Comparison of ENCODE assay signal across 24 cellular contexts in the genomic region with DNA sequence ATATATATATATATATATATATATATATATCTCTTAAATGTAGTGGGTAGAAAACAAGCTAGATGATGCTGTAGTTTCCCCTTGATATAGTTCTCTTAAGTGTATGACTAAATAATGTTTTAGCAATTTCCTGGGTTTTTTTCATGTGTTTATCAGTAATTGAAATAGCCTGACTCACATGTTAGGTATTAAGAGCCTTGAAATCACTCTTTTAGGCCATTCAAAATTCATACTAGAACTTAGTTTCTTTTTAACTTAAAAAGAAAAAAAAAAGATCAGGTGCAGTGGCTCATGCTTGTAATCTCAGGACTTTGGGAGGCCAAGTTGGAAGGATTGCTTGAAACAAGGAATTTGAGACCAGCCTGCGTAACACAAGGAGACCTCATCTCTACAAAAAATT. TPM values are rescaled to one million over a fixed set of nuclear protein-coding genes. Genes with fewer than 3 reads are reported as not detected.
DNase-seq lines count a peak whose midpoint lies in the region; ATAC-seq and TF ChIP-seq lines count a peak whose summit lies in the region.
"Had no signal": no experiment of that assay in that cellular context is flagged by ENCODE, and none has a peak within 500 bp of the region (broad histone marks: within the 10 kb centered on the region; RNA-seq: fewer than 3 reads in every experiment).

No MANE protein-coding gene starts in this region.

- DNase-seq in AG08395 (ENCODE audit: low spot score): peak; percentile 24
- peak; percentile 27 for DNase-seq in HT1080 (ENCODE audit: low read depth)
- DNase-seq in cardiac fibroblast (ENCODE audit: low read depth in 2 of 2): peak; percentile 75 to 80
- DNase-seq in kidney glomerular epithelial cell (lab: John Stamatoyannopoulos, UW): peak; percentile 38
- DNase-seq in retina: no peak
- no peak for DNase-seq in chondrocyte (ENCODE audit: low spot score)
- DNase-seq: caudate nucleus; CD8-positive, alpha-beta memory T cell; DMS79 treated with DMSO at 0.1 percent for 48 hours; effector memory CD4-positive, alpha-beta T cell; KBM-7; NCI-H1105 treated with DMSO at 0.1 percent for 48 hours; right lobe of liver; SK-N-SH; stimulated activated naive CD4-positive, alpha-beta T cell treated with Interleukin-2 at 50 U/mL for 16 hours; T-helper 9 cell had no signal

- H3K4me3 Mint-ChIP-seq in chondrocyte (ENCODE audit: unreplicated experiment): no peak overlapping the region
- H3K4me3 Mint-ChIP-seq: activated T-helper 17 cell treated with anti-CD3 and anti-CD28 coated beads, Interleukin-2, amount 50 U/mL, for 72 hours; CD8-positive, alpha-beta memory T cell had no signal

- TF ChIP-seq CTCF in cardiac fibroblast (IDR thresholded peaks at IDR 0.05; ENCODE audit: low read depth, low read length) (no peak), chondrocyte (IDR thresholded peaks at IDR 0.05) (no peak)

- peaks cover 9% of the 10 kb centered on the region for H3K4me1 Mint-ChIP-seq in chondrocyte (ENCODE audit: low read depth)
- H3K4me1 Mint-ChIP-seq: activated T-helper 17 cell treated with anti-CD3 and anti-CD28 coated beads, Interleukin-2, amount 50 U/mL, for 72 hours; CD8-positive, alpha-beta memory T cell had no signal

- peaks cover 20% of the 10 kb centered on the region for H3K36me3 Mint-ChIP-seq in chondrocyte (ENCODE audit: low read depth)

- no peaks in the 10 kb centered on the region for H3K9me3 Mint-ChIP-seq in chondrocyte (ENCODE audit: low read depth)
- H3K9me3 Mint-ChIP-seq: activated T-helper 17 cell treated with anti-CD3 and anti-CD28 coated beads, Interleukin-2, amount 50 U/mL, for 72 hours; CD8-positive, alpha-beta memory T cell had no signal

- H3K27ac Mint-ChIP-seq in chondrocyte (ENCODE audit: unreplicated experiment): no peak overlapping the region
- H3K27ac Mint-ChIP-seq: activated T-helper 17 cell treated with anti-CD3 and anti-CD28 coated beads, Interleukin-2, amount 50 U/mL, for 72 hours; CD8-positive, alpha-beta memory T cell had no signal

- no peak overlapping the region for H3K4me3 ChIP-seq in cardiac fibroblast (replicated peaks in 1 of 2; ENCODE audit: low read depth in 2 of 2, low read length in 2 of 2)
- H3K4me3 ChIP-seq: right lobe of liver, tibial nerve had no signal

- H3K27me3 Mint-ChIP-seq in chondrocyte (ENCODE audit: low read depth): no peaks in the 10 kb centered on the region
- H3K27me3 Mint-ChIP-seq: activated T-helper 17 cell treated with anti-CD3 and anti-CD28 coated beads, Interleukin-2, amount 50 U/mL, for 72 hours; CD8-positive, alpha-beta memory T cell had no signal

- no peak for ATAC-seq in HG02588 (IDR thresholded peaks at IDR 0.05; ENCODE audit: unreplicated experiment)
- no peak for ATAC-seq in HG02610 (IDR thresholded peaks at IDR 0.05; ENCODE audit: unreplicated experiment)
- ATAC-seq: activated T-helper 17 cell treated with anti-CD3 and anti-CD28 coated beads, Interleukin-2, amount 50 U/mL, for 72 hours; HCT116; left lobe of liver; right lobe of liver had no signal

RNA-seq across cellular contexts. Expression of a gene that starts 44.1 kb away (rescaled TPM):
- 1.8 and 3.1 TPM in 2 replicates for total RNA-seq in HT1080 (2014; rRNA removed; shearing (Covaris generic))
- polyA plus RNA-seq in HT1080 (2015; cell fraction: cytosol; rRNA removed): 0.90 and 1.1 TPM in 2 replicates
- polyA plus RNA-seq in HT1080 (2015; cell fraction: nucleus; rRNA removed): 0.69 and 0.77 TPM in 2 replicates
- not detected in 3 replicates for total RNA-seq in chondrocyte
- total RNA-seq: activated T-helper 17 cell treated with anti-CD3 and anti-CD28 coated beads, Interleukin-2, amount 50 U/mL, for 72 hours; CD8-positive, alpha-beta memory T cell; frontal cortex; left lobe of liver; mucosa of gallbladder; right lobe of liver; tibial nerve had no signal
- polyA plus RNA-seq: CD8-positive, alpha-beta memory T cell; SK-N-SH had no signal

RNA-seq across cellular contexts. Expression of a gene that starts 50.1 kb away (rescaled TPM):
- total RNA-seq in HT1080 (2014; rRNA removed; shearing (Covaris generic)): 114 and 118 TPM in 2 replicates
- 99.4 and 122 TPM in 2 replicates for polyA plus RNA-seq in HT1080 (2015; cell fraction: cytosol; rRNA removed)
- polyA plus RNA-seq in HT1080 (2015; cell fraction: nucleus; rRNA removed): 213 and 232 TPM in 2 replicates
- 44.0 to 53.7 TPM (median 46.1 TPM) in 3 replicates for total RNA-seq in chondrocyte

Comparison
In these comparisons a context has a peak if more than half of its experiments do, and no peak if none do; other contexts are left out.
1. DNase-seq: peak in AG08395 (single experiment), HT1080 (single experiment), cardiac fibroblast (2 of 2) and kidney glomerular epithelial cell (single experiment); none in retina (single experiment) and chondrocyte (single experiment).